Comparison of ENCODE assay signal across 8 cellular contexts in the genomic region with DNA sequence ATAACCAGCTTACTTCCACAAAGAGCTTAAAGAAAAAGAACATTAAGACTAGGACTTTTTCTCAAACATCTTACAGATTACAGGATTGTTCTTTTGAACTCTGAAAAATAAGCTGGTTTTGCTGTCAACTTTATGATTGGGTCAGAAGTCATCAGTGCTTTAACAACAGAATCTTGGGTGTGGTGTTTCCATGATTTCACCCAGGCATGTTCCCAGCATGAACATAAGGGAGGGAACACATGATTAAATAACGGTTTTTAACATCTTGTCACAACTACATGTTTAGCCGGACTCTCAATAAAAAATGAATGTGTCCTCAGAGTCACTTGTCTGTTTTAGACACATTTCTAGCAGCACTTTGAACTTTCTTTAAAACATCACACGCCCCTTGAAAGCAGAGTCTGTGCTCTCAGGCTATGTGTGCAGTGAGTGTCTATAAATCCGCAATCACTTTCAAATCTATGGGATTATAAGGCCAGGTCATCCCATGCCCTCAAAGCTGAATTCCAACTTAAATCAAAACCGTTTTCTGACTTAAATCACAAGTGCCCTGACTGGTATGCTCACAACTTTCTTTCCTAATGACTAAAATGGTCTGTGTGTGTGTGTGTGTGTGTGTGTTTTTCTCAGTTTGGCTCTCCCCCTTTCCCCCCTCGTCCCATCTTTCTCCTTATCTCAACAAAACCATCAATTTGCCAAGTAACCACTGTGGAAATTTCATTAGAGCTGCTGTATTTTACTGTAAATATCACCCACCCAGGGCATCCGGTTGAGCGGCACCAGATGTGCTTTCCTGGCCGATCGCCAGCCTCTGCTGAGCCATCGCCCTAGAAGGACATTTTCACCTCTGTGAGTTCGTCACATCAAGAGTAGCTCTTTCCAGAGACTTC.
DNase-seq lines count a peak whose midpoint lies in the region; ATAC-seq, FAIRE-seq and TF ChIP-seq lines count a peak whose summit lies in the region.

No MANE protein-coding gene starts in this region.

- DNase-seq in CD1c-positive myeloid dendritic cell (ENCODE audit: extremely low spot score) (peak; percentile 27), HS-27A (ENCODE audit: low read depth) (peak; percentile 24), K562 (ENCODE audit: extremely low read depth in 1 of 4, low spot score in 3 of 4) (peak; percentile 42 to 83 (median 60)), uterus (peak; percentile 44 to 54), NCI-H446 treated with DMSO at 0.1 percent for 48 hours (lab: John Stamatoyannopoulos, UW) (no peak)
- DNase-seq in naive thymus-derived CD4-positive, alpha-beta T cell, result peak in 8 of 9 donors; percentile 4 to 59 (median 46)

- peak in 1 of 2 experiments; percentile 10; a peak in 1 of 4 replicates for TF ChIP-seq RAD21 in K562 (CRISPR knock-in tag; conservative IDR thresholded peaks at IDR 0.05 in 1 of 2, IDR thresholded peaks at IDR 0.05 in 1 of 2)

- WGBS in K562 (ENCODE audit: insufficient coverage, low coverage, missing lambda C conversion rate), result 18% methylated on average over 12 of the region's 12 CpGs

- no TSS peak for BruUV-seq in K562 (replicated peaks; lab: Mats Ljungman, UMichigan)

- CTCF ChIA-PET in K562 (lab: Yijun Ruan, JAX; ENCODE audit: low intra/inter-chr PET ratio), result no interaction called here
- CTCF ChIA-PET in naive thymus-derived CD4-positive, alpha-beta T cell (lab: Charles Lee), result no interaction called here

- POLR2A ChIA-PET in K562 (lab: Yijun Ruan, JAX), result interaction anchor here (0.7 to 2.1 kb wide), 6 partner anchors 12 to 252 kb away, joined by 3 to 8 read pairs (median 4); a partner anchor contains a TSS
- POLR2A ChIA-PET in naive thymus-derived CD4-positive, alpha-beta T cell (lab: Charles Lee), result interaction anchor here (0.6 kb wide), 1 partner anchor 65 kb away, joined by 4 read pairs; no protein-coding TSS in a partner anchor

- H3K27me3 ChIP-seq in SU-DHL-6 (ENCODE audit: low read length), result no peaks in the 10 kb centered on the region
- no peaks in the 10 kb centered on the region for H3K27me3 ChIP-seq in K562 (ENCODE audit: control insufficient read depth in 2 of 2, insufficient read depth in 2 of 2, low read length in 2 of 2)
- H3K27me3 ChIP-seq in naive thymus-derived CD4-positive, alpha-beta T cell (ENCODE audit: control insufficient read depth in 2 of 2, insufficient read depth in 2 of 2, low read length in 2 of 2), result no peaks in the 10 kb centered on the region
- no peaks in the 10 kb centered on the region for H3K27me3 ChIP-seq in uterus

- H3K79me2 ChIP-seq in SU-DHL-6 (ENCODE audit: insufficient read depth, low read length) (no peaks in the 10 kb centered on the region), K562 (ENCODE audit: control insufficient read depth, insufficient read depth, low read length) (no peaks in the 10 kb centered on the region)

- intact Hi-C loops in K562 (cut with micrococcal nuclease), result no loop called here
- intact Hi-C loops in naive thymus-derived CD4-positive, alpha-beta T cell (cut with micrococcal nuclease), result no loop called here
- intact Hi-C loops in uterus (cut with DNase I; ENCODE audit: low total_unique reads), result no loop called here

- peak overlapping the region in 5 of 9 donors; percentile 3 to 52 (median 19) for H3K27ac Mint-ChIP-seq in naive thymus-derived CD4-positive, alpha-beta T cell

- peak overlapping the region in 8 of 10 donors; percentile 5 to 68 (median 22) for H3K4me3 Mint-ChIP-seq in naive thymus-derived CD4-positive, alpha-beta T cell

- peaks cover 0 to 5% (median 0%) of the 10 kb centered on the region in 11 donors for H3K9me3 Mint-ChIP-seq in naive thymus-derived CD4-positive, alpha-beta T cell

- H3K9me2 ChIP-seq in SU-DHL-6 (replicated peaks; ENCODE audit: insufficient read depth, low read length), result no peaks in the 10 kb centered on the region

- H3K4me3 ChIP-seq in SU-DHL-6 (ENCODE audit: insufficient read depth, low read length, poor library complexity, severe bottlenecking), result no peak overlapping the region
- H3K4me3 ChIP-seq in K562, result no peak overlapping the region
- no peak overlapping the region for H3K4me3 ChIP-seq in naive thymus-derived CD4-positive, alpha-beta T cell (ENCODE audit: low read length)
- no peak overlapping the region for H3K4me3 ChIP-seq in uterus

- H3K27ac ChIP-seq in SU-DHL-6 (ENCODE audit: low read depth, low read length) (peak overlapping the region; percentile 57), K562 (ENCODE audit: extremely low read depth, low read depth, low read length) (no peak overlapping the region), uterus (peak overlapping the region in 1 of 2 donors; percentile 5)
- H3K27ac ChIP-seq in naive thymus-derived CD4-positive, alpha-beta T cell (ENCODE audit: low read depth, low read length), result no peak overlapping the region

- H3K9ac ChIP-seq in SU-DHL-6 (ENCODE audit: low read length) (peak overlapping the region; percentile 23; the same call in 1 of the 2 replicates), K562 (ENCODE audit: insufficient read depth in 1 of 2, low read depth in 2 of 2, low read length in 2 of 2) (no peak overlapping the region)

- peaks cover 0 to 11% of the 10 kb centered on the region in 2 experiments; a peak in 4 of 5 replicates for H3K4me1 ChIP-seq in K562 (replicated peaks in 1 of 2; ENCODE audit: control insufficient read depth in 2 of 2, insufficient read depth in 2 of 2, low read length in 2 of 2)
- peaks cover 3 to 6% of the 10 kb centered on the region in 2 donors for H3K4me1 ChIP-seq in naive thymus-derived CD4-positive, alpha-beta T cell (ENCODE audit: control insufficient read depth in 2 of 2, insufficient read depth in 2 of 2, low read length in 2 of 2)
- H3K4me1 ChIP-seq in uterus, result no peaks in the 10 kb centered on the region

- peak; percentile 39 for TF ChIP-seq EP300 in K562 (IDR thresholded peaks at IDR 0.05; ENCODE audit: low read length)

- H3K4me1 Mint-ChIP-seq in naive thymus-derived CD4-positive, alpha-beta T cell, result peaks cover 17 to 28% (median 21%) of the 10 kb centered on the region in 7 donors

- TF ChIP-seq CTCF in SU-DHL-6 (IDR thresholded peaks at IDR 0.05; ENCODE audit: insufficient read depth, low read length, poor library complexity, severe bottlenecking) (no peak), K562 (IDR thresholded peaks at IDR 0.05 in 2 of 3, conservative IDR thresholded peaks at IDR 0.05 in 1 of 3; ENCODE audit: insufficient read depth in 2 of 3, low read depth in 1 of 3, low read length in 3 of 3) (no peak), uterus (IDR thresholded peaks at IDR 0.05) (no peak)

- H3K9me3 ChIP-seq in SU-DHL-6 (ENCODE audit: insufficient read depth, low read length) (no peaks in the 10 kb centered on the region), K562 (replicated peaks; ENCODE audit: control insufficient read depth, insufficient read depth, low read depth, low read length) (no peaks in the 10 kb centered on the region), uterus (no peaks in the 10 kb centered on the region)
- no peaks in the 10 kb centered on the region for H3K9me3 ChIP-seq in naive thymus-derived CD4-positive, alpha-beta T cell (ENCODE audit: control insufficient read depth in 2 of 3, low read length in 3 of 3)

- in situ Hi-C loops in K562 (cut with MboI), result no loop called here

- H2AFZ ChIP-seq in SU-DHL-6 (ENCODE audit: low read depth, low read length, severe bottlenecking) (peak overlapping the region; percentile 5), K562 (ENCODE audit: low read depth, low read length) (peak overlapping the region; percentile 64)

- H3K4me2 ChIP-seq in SU-DHL-6 (ENCODE audit: low read depth, low read length, poor library complexity, severe bottlenecking) (peak overlapping the region; percentile 45), K562 (ENCODE audit: insufficient read depth, low read length) (peak overlapping the region; percentile 4; the same call in 1 of the 2 replicates)

- peak; percentile 32 for FAIRE-seq in K562 (lab: Jason Lieb, UNC)

- H4K20me1 ChIP-seq in SU-DHL-6 (ENCODE audit: low read depth, low read length) (no peaks in the 10 kb centered on the region), K562 (replicated peaks; ENCODE audit: control insufficient read depth, insufficient read depth, low read length) (no peaks in the 10 kb centered on the region)

- H3F3A ChIP-seq in SU-DHL-6 (ENCODE audit: insufficient read depth), result no peaks in the 10 kb centered on the region

- peak; percentile 64 for ATAC-seq in GM19463 (IDR thresholded peaks at IDR 0.05; ENCODE audit: unreplicated experiment)
- ATAC-seq in K562, result peak; percentile 88
- peak; percentile 55 for ATAC-seq in naive thymus-derived CD4-positive, alpha-beta T cell

- peaks cover 0 to 3% (median 0%) of the 10 kb centered on the region in 5 donors for H3K27me3 Mint-ChIP-seq in naive thymus-derived CD4-positive, alpha-beta T cell

- H3K9me1 ChIP-seq in K562 (ENCODE audit: control insufficient read depth, insufficient read depth, low read length), result no peaks in the 10 kb centered on the region

- no peak for TF ChIP-seq POLR2A in K562 (conservative IDR thresholded peaks at IDR 0.05)
- TF ChIP-seq POLR2A in uterus (IDR thresholded peaks at IDR 0.05), result no peak

- H3K36me3 ChIP-seq in SU-DHL-6 (ENCODE audit: low read length) (no peaks in the 10 kb centered on the region), K562 (ENCODE audit: control insufficient read depth, insufficient read depth, low read length) (no peaks in the 10 kb centered on the region), uterus (no peaks in the 10 kb centered on the region)
- H3K36me3 ChIP-seq in naive thymus-derived CD4-positive, alpha-beta T cell (ENCODE audit: control insufficient read depth in 2 of 3, insufficient read depth in 3 of 3, low read length in 3 of 3), result no peaks in the 10 kb centered on the region

- peaks cover 0 to 4% (median 0%) of the 10 kb centered on the region in 5 donors for H3K36me3 Mint-ChIP-seq in naive thymus-derived CD4-positive, alpha-beta T cell

TF ChIP-seq in K562, 482 proteins besides CTCF, POLR2A, EP300 and RAD21 (continues in another document):
- TF ChIP-seq, protein P1, sequence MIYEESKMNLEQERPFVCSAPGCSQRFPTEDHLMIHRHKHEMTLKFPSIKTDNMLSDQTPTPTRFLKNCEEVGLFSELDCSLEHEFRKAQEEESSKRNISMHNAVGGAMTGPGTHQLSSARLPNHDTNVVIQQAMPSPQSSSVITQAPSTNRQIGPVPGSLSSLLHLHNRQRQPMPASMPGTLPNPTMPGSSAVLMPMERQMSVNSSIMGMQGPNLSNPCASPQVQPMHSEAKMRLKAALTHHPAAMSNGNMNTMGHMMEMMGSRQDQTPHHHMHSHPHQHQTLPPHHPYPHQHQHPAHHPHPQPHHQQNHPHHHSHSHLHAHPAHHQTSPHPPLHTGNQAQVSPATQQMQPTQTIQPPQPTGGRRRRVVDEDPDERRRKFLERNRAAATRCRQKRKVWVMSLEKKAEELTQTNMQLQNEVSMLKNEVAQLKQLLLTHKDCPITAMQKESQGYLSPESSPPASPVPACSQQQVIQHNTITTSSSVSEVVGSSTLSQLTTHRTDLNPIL (CRISPR knock-in tag; IDR thresholded peaks at IDR 0.05), result no peak
- TF ChIP-seq GABPB1 (CRISPR knock-in tag; IDR thresholded peaks at IDR 0.05) (0 out of 2 replicates have a peak, but pooled peaks have one; percentile 24), L3MBTL2 (IDR thresholded peaks at IDR 0.05) (no peak; the same call in 1 of the 2 replicates), GATAD2A (IDR thresholded peaks at IDR 0.05) (no peak), ETS2 (tag; IDR thresholded peaks at IDR 0.05; ENCODE audit: borderline replicate concordance, poor library complexity, severe bottlenecking) (no peak), MAFG (tag; conservative IDR thresholded peaks at IDR 0.05) (no peak)
